23 cellular contexts compared by ENCODE assay signal in genomic region chr2:3037196-3038194, GRCh38.
"Had no signal": no experiment of that assay in that cellular context is flagged by ENCODE, and none has a peak within 500 bp of the region (broad histone marks: within the 10 kb centered on the region; RNA-seq: fewer than 3 reads in every experiment).

No MANE protein-coding gene starts in this region.

- FAIRE-seq: endothelial cell of umbilical vein, islet of Langerhans had no signal

- H3K4me1 ChIP-seq: gastrocnemius medialis, parathyroid adenoma, prostate gland, spleen had no signal

- H3K36me3 Mint-ChIP-seq: naive B cell; stimulated activated memory B cell treated with anti-CD40 and anti-IgM and Interleukin-4, amounts not matched to agents 10 μg/mL and 1 μg/mL and 100 μg/mL, for 72 hours had no signal

- ATAC-seq: gastrocnemius medialis; heart right ventricle; sciatic nerve; stimulated activated memory B cell treated with anti-CD40 and anti-IgM and Interleukin-4, amounts not matched to agents 10 μg/mL and 1 μg/mL and 100 μg/mL, for 72 hours had no signal

- DNase-seq: erythroblast; gastrocnemius medialis; heart right ventricle; hypothalamus; kidney glomerular epithelial cell; midbrain; naive B cell; occipital lobe; retina; spleen; stimulated activated CD4-positive, alpha-beta T cell treated with anti-CD3 and anti-CD28 coated beads, Interleukin-15, amount 100 ng/mL, for 24 hours; stimulated activated CD4-positive, alpha-beta T cell treated with anti-CD3 and anti-CD28 coated beads, Interleukin-1b, Interleukin-23, amount 100 ng/mL, for 48 hours; stimulated activated CD4-positive, alpha-beta T cell treated with anti-CD3 and anti-CD28 coated beads, Interleukin-4, amount 100 ng/mL, for 24 hours had no signal

- H3K4me1 Mint-ChIP-seq: stimulated activated memory B cell treated with anti-CD40 and anti-IgM and Interleukin-4, amounts not matched to agents 10 μg/mL and 1 μg/mL and 100 μg/mL, for 72 hours had no signal

- H3K9me3 Mint-ChIP-seq: nephron; stimulated activated naive CD8-positive, alpha-beta T cell treated with anti-CD3 and anti-CD28 coated beads, Interleukin-15, Interleukin-2, amounts not matched to agents 100 ng/mL and 50 ng/mL, for 24 hours had no signal

- H3K27me3 ChIP-seq: spleen, tibial nerve had no signal

- H3K4me3 ChIP-seq: gastrocnemius medialis, heart right ventricle, prostate gland, spleen, tibial nerve had no signal

- H3K27ac ChIP-seq: gastrocnemius medialis, heart right ventricle, parathyroid adenoma, prostate gland, spleen, tibial nerve had no signal

- H3K36me3 ChIP-seq: gastrocnemius medialis, heart right ventricle, prostate gland, spleen, tibial nerve had no signal

- H3K4me3 Mint-ChIP-seq: dendritic cell treated with granulocyte-macrophage colony-stimulating factor and Interleukin-4, amounts not matched to agents 40 ng/mL and 50 ng/mL, for 4 days; naive B cell; stimulated activated memory B cell treated with anti-CD40 and anti-IgM and Interleukin-4, amounts not matched to agents 10 μg/mL and 1 μg/mL and 100 μg/mL, for 72 hours; stimulated activated naive CD8-positive, alpha-beta T cell treated with anti-CD3 and anti-CD28 coated beads, Interleukin-15, Interleukin-2, amounts not matched to agents 100 ng/mL and 50 ng/mL, for 24 hours had no signal

- H2AFZ ChIP-seq: parathyroid adenoma had no signal

- H3K27me3 Mint-ChIP-seq: dendritic cell treated with granulocyte-macrophage colony-stimulating factor and Interleukin-4, amounts not matched to agents 40 ng/mL and 50 ng/mL, for 4 days; stimulated activated naive CD8-positive, alpha-beta T cell treated with anti-CD3 and anti-CD28 coated beads, Interleukin-15, Interleukin-2, amounts not matched to agents 100 ng/mL and 50 ng/mL, for 24 hours had no signal

- H3K9me3 ChIP-seq: gastrocnemius medialis, prostate gland had no signal

- H3K27ac Mint-ChIP-seq: dendritic cell treated with granulocyte-macrophage colony-stimulating factor and Interleukin-4, amounts not matched to agents 40 ng/mL and 50 ng/mL, for 4 days; naive B cell; nephron; stimulated activated memory B cell treated with anti-CD40 and anti-IgM and Interleukin-4, amounts not matched to agents 10 μg/mL and 1 μg/mL and 100 μg/mL, for 72 hours; stimulated activated naive CD8-positive, alpha-beta T cell treated with anti-CD3 and anti-CD28 coated beads, Interleukin-15, Interleukin-2, amounts not matched to agents 100 ng/mL and 50 ng/mL, for 24 hours had no signal

- H3K9ac ChIP-seq: parathyroid adenoma had no signal
